In the genomic region with DNA sequence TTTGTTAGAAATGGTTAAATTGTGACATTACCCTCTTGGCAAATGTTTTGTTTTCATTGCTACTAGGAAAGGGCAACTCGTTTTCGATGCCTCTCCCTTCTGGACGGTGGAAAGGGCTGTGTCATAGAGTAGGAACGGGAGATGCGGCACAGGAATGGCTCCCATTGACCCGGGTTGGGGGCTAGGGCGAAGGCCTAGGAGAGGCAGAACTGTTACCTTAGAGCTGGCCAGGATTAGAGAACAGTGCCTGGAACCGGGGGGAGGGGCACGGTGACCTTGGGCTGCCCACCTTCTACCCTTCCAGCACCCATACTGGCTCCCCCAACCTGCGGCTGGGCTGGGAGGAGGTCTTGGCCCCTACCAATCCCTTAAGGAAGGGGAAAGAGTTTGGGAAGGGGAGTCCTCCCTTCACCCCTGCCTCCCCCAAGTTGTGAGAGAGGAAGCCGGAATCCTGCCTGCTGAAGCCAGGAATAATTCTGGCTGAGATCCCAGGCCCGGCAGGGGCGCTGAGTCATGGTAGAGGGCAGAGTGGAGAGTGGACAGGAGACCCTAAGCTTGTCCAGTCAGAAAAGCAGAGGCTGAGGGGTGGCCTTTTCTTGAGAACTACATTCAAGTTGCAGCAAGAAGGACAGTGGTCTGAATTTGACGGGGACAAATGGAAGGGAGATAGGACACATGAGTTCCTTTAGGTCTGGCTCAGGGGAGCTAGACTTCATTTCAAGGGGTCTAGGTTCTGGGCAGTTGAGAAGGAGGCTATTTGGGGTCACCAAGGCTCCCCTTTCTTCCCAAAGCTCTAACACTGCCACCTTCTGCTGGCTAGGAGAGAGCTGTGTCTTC, we compare ENCODE assay signal across 8 cellular contexts. TPM values are rescaled to one million over a fixed set of nuclear protein-coding genes. Genes with fewer than 3 reads are reported as not detected.
DNase-seq lines count a peak whose midpoint lies in the region; ATAC-seq and TF ChIP-seq lines count a peak whose summit lies in the region.

No MANE protein-coding gene starts in this region.

- DNase-seq in GM03348 (ENCODE audit: low spot score) (peak; percentile 64), NCI-H82 treated with DMSO at 0.1 percent for 48 hours (lab: John Stamatoyannopoulos, UW; ENCODE audit: unreplicated experiment) (peak; percentile 28), lung microvascular endothelial cell (ENCODE audit: low read depth in 2 of 2) (peak; percentile 91 to 95), tibial artery (peak; percentile 90 to 96)
- DNase-seq in stimulated activated CD8-positive, alpha-beta memory T cell treated with anti-CD3 and anti-CD28 coated beads, Interleukin-4, amount 100 ng/mL, for 48 hours = no peak

- H3K27me3 Mint-ChIP-seq in dendritic cell treated with granulocyte-macrophage colony-stimulating factor and Interleukin-4, amounts not matched to agents 40 ng/mL and 50 ng/mL, for 4 days = no peaks in the 10 kb centered on the region

- intact Hi-C loops in dendritic cell treated with granulocyte-macrophage colony-stimulating factor and Interleukin-4, amounts not matched to agents 40 ng/mL and 50 ng/mL, for 4 days (cut with micrococcal nuclease) = no loop called here
- intact Hi-C loops in tibial artery (cut with DNase I; ENCODE audit: low total_unique reads) = no loop called here

- H3K27ac ChIP-seq in tibial artery = peak overlapping the region; percentile 92 to 99

- peak overlapping the region; percentile 66 for H3K4me3 Mint-ChIP-seq in dendritic cell treated with granulocyte-macrophage colony-stimulating factor and Interleukin-4, amounts not matched to agents 40 ng/mL and 50 ng/mL, for 4 days

- H3K4me1 Mint-ChIP-seq in dendritic cell treated with granulocyte-macrophage colony-stimulating factor and Interleukin-4, amounts not matched to agents 40 ng/mL and 50 ng/mL, for 4 days (ENCODE audit: low read depth) = peaks cover 96% of the 10 kb centered on the region

- peak overlapping the region; percentile 95 for H3K27ac Mint-ChIP-seq in dendritic cell treated with granulocyte-macrophage colony-stimulating factor and Interleukin-4, amounts not matched to agents 40 ng/mL and 50 ng/mL, for 4 days

- peaks cover 18 to 94% (median 86%) of the 10 kb centered on the region in 4 donors for H3K4me1 ChIP-seq in tibial artery

- no peak for TF ChIP-seq CTCF in tibial artery (IDR thresholded peaks at IDR 0.05)

- no peaks in the 10 kb centered on the region for H3K9me3 Mint-ChIP-seq in dendritic cell treated with granulocyte-macrophage colony-stimulating factor and Interleukin-4, amounts not matched to agents 40 ng/mL and 50 ng/mL, for 4 days

- H3K27me3 ChIP-seq in tibial artery = no peaks in the 10 kb centered on the region

- H3K36me3 ChIP-seq in tibial artery = peaks cover 0 to 12% (median 0%) of the 10 kb centered on the region in 3 donors

- ATAC-seq in GM18517 (IDR thresholded peaks at IDR 0.05; ENCODE audit: unreplicated experiment) = no peak
- no peak for ATAC-seq in activated CD4-positive, CD25-positive, alpha-beta regulatory T cell treated with anti-CD3 and anti-CD28 coated beads, Interleukin-2, amount 50 U/mL, for 24 hours

- H3K9me3 ChIP-seq in tibial artery = no peaks in the 10 kb centered on the region

- peak overlapping the region; percentile 78 to 100 for H3K4me3 ChIP-seq in tibial artery

- H3K36me3 Mint-ChIP-seq in dendritic cell treated with granulocyte-macrophage colony-stimulating factor and Interleukin-4, amounts not matched to agents 40 ng/mL and 50 ng/mL, for 4 days (ENCODE audit: low read depth) = peaks cover 65% of the 10 kb centered on the region

RNA-seq across cellular contexts. Expression of a gene that starts 8.2 kb away (rescaled TPM):
- 187 and 399 TPM in 2 replicates for total RNA-seq in lung microvascular endothelial cell

RNA-seq across cellular contexts. Expression of a gene that starts 30.6 kb away (rescaled TPM):
- total RNA-seq in lung microvascular endothelial cell = 0.20 and 0.44 TPM in 2 replicates

RNA-seq across cellular contexts. Expression of a gene that starts 40.5 kb away (rescaled TPM):
- 3.4 and 4.8 TPM in 2 replicates for total RNA-seq in lung microvascular endothelial cell
